ENCODE assay signal across 8 cellular contexts in the genomic region with DNA sequence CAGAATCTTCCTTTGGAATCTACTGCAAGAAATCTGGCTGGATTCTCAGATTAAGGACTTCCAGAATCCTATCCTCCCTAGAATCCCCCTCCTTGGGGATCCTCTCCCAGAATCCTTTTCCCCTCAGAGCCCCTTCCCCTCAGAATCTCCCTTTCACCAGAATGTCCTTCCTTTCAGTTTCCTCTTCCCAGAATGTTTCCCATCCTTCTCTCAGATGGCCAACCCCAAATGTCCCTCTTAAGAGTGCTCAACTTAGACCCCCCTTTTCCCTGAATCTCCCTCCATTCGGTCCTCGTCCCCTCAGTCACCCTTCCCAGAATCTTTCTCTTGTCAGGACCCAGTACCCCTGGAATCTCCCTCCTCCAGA. TPM values are rescaled to one million over a fixed set of nuclear protein-coding genes. Genes with fewer than 3 reads are reported as not detected.
A peak's percentile ranks its signal among the peaks of the same experiment; 100 is the strongest.
DNase-seq lines count a peak whose midpoint lies in the region; ATAC-seq, FAIRE-seq and TF ChIP-seq lines count a peak whose summit lies in the region.

No MANE protein-coding gene starts in this region.

- H3K4me1 Mint-ChIP-seq in activated naive CD4-positive, alpha-beta T cell treated with anti-CD3 and anti-CD28 coated beads, Interleukin-2, amount 50 U/mL, for 24 hours, result peaks cover 38% of the 10 kb centered on the region
- H3K4me1 Mint-ChIP-seq in memory B cell, result peaks cover 31% of the 10 kb centered on the region

- in situ Hi-C loops in K562 (cut with MboI), result no loop called here

- no peaks in the 10 kb centered on the region for H3K9me3 Mint-ChIP-seq in activated naive CD4-positive, alpha-beta T cell treated with anti-CD3 and anti-CD28 coated beads, Interleukin-2, amount 50 U/mL, for 24 hours
- no peaks in the 10 kb centered on the region for H3K9me3 Mint-ChIP-seq in memory B cell

- peak overlapping the region; percentile 82 for H3K4me2 ChIP-seq in K562 (ENCODE audit: insufficient read depth, low read length)

- 10% methylated on average over 2 of the region's 2 CpGs for WGBS in K562 (ENCODE audit: insufficient coverage, low coverage, missing lambda C conversion rate)
- 12 to 15% methylated on average over 2 of the region's 2 CpGs for WGBS in upper lobe of left lung, 2 donors

- H3K36me3 Mint-ChIP-seq in activated naive CD4-positive, alpha-beta T cell treated with anti-CD3 and anti-CD28 coated beads, Interleukin-2, amount 50 U/mL, for 24 hours, result peaks cover 20% of the 10 kb centered on the region
- peaks cover 13% of the 10 kb centered on the region for H3K36me3 Mint-ChIP-seq in memory B cell

- H3K27me3 Mint-ChIP-seq in activated naive CD4-positive, alpha-beta T cell treated with anti-CD3 and anti-CD28 coated beads, Interleukin-2, amount 50 U/mL, for 24 hours, result no peaks in the 10 kb centered on the region
- no peaks in the 10 kb centered on the region for H3K27me3 Mint-ChIP-seq in memory B cell

- H3K4me3 ChIP-seq in K562 (peak overlapping the region; percentile 100), upper lobe of left lung (peak overlapping the region; percentile 31 to 98 (median 89))

- ATAC-seq in K562 (no peak), memory B cell (ENCODE audit: low read depth) (no peak), upper lobe of left lung (ENCODE audit: low FRiP score in 2 of 2) (no peak), HG03565 (IDR thresholded peaks at IDR 0.05; ENCODE audit: unreplicated experiment) (no peak), HG03108 (IDR thresholded peaks at IDR 0.05; ENCODE audit: unreplicated experiment) (no peak), GM21619 (IDR thresholded peaks at IDR 0.05; ENCODE audit: unreplicated experiment) (no peak)

- H3K27ac ChIP-seq in K562 (ENCODE audit: extremely low read depth, low read depth, low read length), result peak overlapping the region; percentile 54
- H3K27ac ChIP-seq in upper lobe of left lung, result peak overlapping the region; percentile 88 to 94 (median 92)

- CTCF ChIA-PET in K562 (lab: Yijun Ruan, JAX; ENCODE audit: low intra/inter-chr PET ratio), result no interaction called here

- H3K27ac Mint-ChIP-seq in activated naive CD4-positive, alpha-beta T cell treated with anti-CD3 and anti-CD28 coated beads, Interleukin-2, amount 50 U/mL, for 24 hours, result peak overlapping the region; percentile 100
- peak overlapping the region; percentile 98 for H3K27ac Mint-ChIP-seq in memory B cell

- peak overlapping the region; percentile 54 for H2AFZ ChIP-seq in K562 (ENCODE audit: low read depth, low read length)

- H3K79me2 ChIP-seq in K562 (ENCODE audit: control insufficient read depth, insufficient read depth, low read length), result peaks cover 32% of the 10 kb centered on the region

- H3K27me3 ChIP-seq in K562 (ENCODE audit: control insufficient read depth in 2 of 2, insufficient read depth in 2 of 2, low read length in 2 of 2), result no peaks in the 10 kb centered on the region
- H3K27me3 ChIP-seq in upper lobe of left lung, result no peaks in the 10 kb centered on the region

- TF ChIP-seq POLR2A in K562 (conservative IDR thresholded peaks at IDR 0.05) (no peak), upper lobe of left lung (IDR thresholded peaks at IDR 0.05) (no peak)

- POLR2A ChIA-PET in K562 (lab: Yijun Ruan, JAX), result interaction anchor here (0.6 to 6.2 kb wide), 50 partner anchors 8 to 981 kb away, joined by 3 to 141 read pairs (median 4); partner anchors contain the start of genes DYRK1B, EID2B, MED29 and PAF1

- peak overlapping the region; percentile 81 to 99; a peak in 3 of 4 replicates for H3K9ac ChIP-seq in K562 (ENCODE audit: insufficient read depth in 1 of 2, low read depth in 2 of 2, low read length in 2 of 2)

- peaks cover 37% of the 10 kb centered on the region for H3K36me3 ChIP-seq in K562 (ENCODE audit: control insufficient read depth, insufficient read depth, low read length)
- H3K36me3 ChIP-seq in upper lobe of left lung, result peaks cover 20 to 34% (median 30%) of the 10 kb centered on the region in 4 donors

- H3K4me1 ChIP-seq in K562 (replicated peaks in 1 of 2; ENCODE audit: control insufficient read depth in 2 of 2, insufficient read depth in 2 of 2, low read length in 2 of 2), result peaks cover 19 to 23% of the 10 kb centered on the region in 2 experiments
- peaks cover 27 to 47% (median 35%) of the 10 kb centered on the region in 4 donors for H3K4me1 ChIP-seq in upper lobe of left lung

- TF ChIP-seq EP300 in K562 (IDR thresholded peaks at IDR 0.05; ENCODE audit: low read length) (no peak), upper lobe of left lung (IDR thresholded peaks at IDR 0.05) (no peak)

- no peaks in the 10 kb centered on the region for H3K9me1 ChIP-seq in K562 (ENCODE audit: control insufficient read depth, insufficient read depth, low read length)

- intact Hi-C loops in K562 (cut with micrococcal nuclease), result no loop called here

- H4K20me1 ChIP-seq in K562 (replicated peaks; ENCODE audit: control insufficient read depth, insufficient read depth, low read length), result peaks cover 21% of the 10 kb centered on the region

- no peak for DNase-seq in activated naive CD4-positive, alpha-beta T cell (lab: John Stamatoyannopoulos, UW)
- no peak for DNase-seq in K562 (ENCODE audit: extremely low read depth in 1 of 4, low spot score in 3 of 4)
- DNase-seq in memory B cell (ENCODE audit: low spot score in 2 of 2), result no peak
- no peak for DNase-seq in upper lobe of left lung

- TF ChIP-seq CTCF in K562 (IDR thresholded peaks at IDR 0.05 in 2 of 3, conservative IDR thresholded peaks at IDR 0.05 in 1 of 3; ENCODE audit: insufficient read depth in 2 of 3, low read depth in 1 of 3, low read length in 3 of 3), result no peak
- no peak for TF ChIP-seq CTCF in upper lobe of left lung (IDR thresholded peaks at IDR 0.05)

- H3K9me3 ChIP-seq in K562 (replicated peaks; ENCODE audit: control insufficient read depth, insufficient read depth, low read depth, low read length) (no peaks in the 10 kb centered on the region), upper lobe of left lung (no peaks in the 10 kb centered on the region)

- TSS peak; percentile 99 for BruUV-seq in K562 (replicated peaks; lab: Mats Ljungman, UMichigan)

- peak overlapping the region; percentile 99 for H3K4me3 Mint-ChIP-seq in activated naive CD4-positive, alpha-beta T cell treated with anti-CD3 and anti-CD28 coated beads, Interleukin-2, amount 50 U/mL, for 24 hours
- H3K4me3 Mint-ChIP-seq in memory B cell, result peak overlapping the region; percentile 99

- FAIRE-seq in K562 (lab: Jason Lieb, UNC), result no peak

- no peak for TF ChIP-seq RAD21 in K562 (CRISPR knock-in tag; conservative IDR thresholded peaks at IDR 0.05 in 1 of 2, IDR thresholded peaks at IDR 0.05 in 1 of 2)

RNA-seq across cellular contexts. Expression of gene RPS16, which starts 0.6 kb away (rescaled TPM):
- 222 and 453 TPM in 2 replicates for total RNA-seq in K562 (2011; cell fraction: chromatin; rRNA removed; ENCODE audit: low replicate concordance)
- 784 and 1,002 TPM in 2 replicates for total RNA-seq in K562 (2011; cell fraction: nucleolus; rRNA removed)
- total RNA-seq in K562 (2011; cell fraction: nucleoplasm; rRNA removed), result 878 and 1,583 TPM in 2 replicates
- total RNA-seq in K562 (2014; rRNA removed) (2,011 and 2,125 TPM in 2 replicates), K562 (2014; rRNA removed; fragmentation: Illumina TruSeq; extraction: Trizol) (82.6 and 146 TPM in 2 replicates), K562 (2015; rRNA removed; fragmentation: Illumina TruSeq; extraction: Trizol) (114 and 137 TPM in 2 replicates), K562 (2021) (3,072 and 3,267 TPM in 2 replicates), upper lobe of left lung (1,000 to 10,000 TPM in 4 of 6 donors, 100 to 1,000 TPM in 2; 634 to 2,303 (median 1,625) TPM)
- polyA plus RNA-seq in K562 (2011; rRNA removed) (1,618 and 2,255 TPM in 2 replicates), K562 (2014; fragmentation: Illumina TruSeq; extraction: Trizol) (2,204 and 2,973 TPM in 2 replicates), K562 (2014; fragmentation: Nextera tagmentation; extraction: Ambion mirVana) (1,000 to 10,000 TPM; 2,545 to 3,175 TPM), K562 (2014; rRNA removed) (3,400 and 3,671 TPM in 2 replicates)
- 6,767 and 7,935 TPM in 2 replicates for polyA plus RNA-seq in K562 (2011; cell fraction: cytosol; rRNA removed)
- polyA plus RNA-seq in K562 (2011; cell fraction: nucleus; rRNA removed), result 1,399 and 1,697 TPM in 2 replicates
- 3,974 and 4,107 TPM in 2 replicates for polyA plus RNA-seq in K562 (2012)
- polyA minus RNA-seq in K562 (2011; rRNA and poly(A)+ RNA removed), result 1,356 and 1,489 TPM in 2 replicates
- 1,901 and 2,445 TPM in 2 replicates for polyA minus RNA-seq in K562 (2011; cell fraction: cytosol; rRNA and poly(A)+ RNA removed)
- 274 and 520 TPM in 2 replicates for polyA minus RNA-seq in K562 (2011; cell fraction: nucleus; rRNA and poly(A)+ RNA removed)

RNA-seq across cellular contexts. Expression of gene SUPT5H, which starts 9.0 kb away (rescaled TPM):
- total RNA-seq in K562 (2011; cell fraction: chromatin; rRNA removed; ENCODE audit: low replicate concordance), result 330 and 539 TPM in 2 replicates
- 230 and 249 TPM in 2 replicates for total RNA-seq in K562 (2011; cell fraction: nucleolus; rRNA removed)
- 271 and 280 TPM in 2 replicates for total RNA-seq in K562 (2011; cell fraction: nucleoplasm; rRNA removed)
- total RNA-seq in K562 (2014; rRNA removed), result 64.1 and 68.6 TPM in 2 replicates
- 29.4 and 34.5 TPM in 2 replicates for total RNA-seq in K562 (2014; rRNA removed; fragmentation: Illumina TruSeq; extraction: Trizol)
- total RNA-seq in K562 (2015; rRNA removed; fragmentation: Illumina TruSeq; extraction: Trizol), result 35.9 and 36.9 TPM in 2 replicates
- 73.4 and 85.9 TPM in 2 replicates for total RNA-seq in K562 (2021)
- 27.6 and 58.9 TPM in 2 replicates for polyA plus RNA-seq in K562 (2011; rRNA removed)
- polyA plus RNA-seq in K562 (2011; cell fraction: cytosol; rRNA removed), result 37.3 and 38.8 TPM in 2 replicates
- 208 and 227 TPM in 2 replicates for polyA plus RNA-seq in K562 (2011; cell fraction: nucleus; rRNA removed)
- 93.1 and 112 TPM in 2 replicates for polyA plus RNA-seq in K562 (2012)
- polyA plus RNA-seq in K562 (2014; fragmentation: Illumina TruSeq; extraction: Trizol), result 68.9 and 70.5 TPM in 2 replicates
- 10 to 100 TPM; 13.3 to 18.8 TPM for polyA plus RNA-seq in K562 (2014; fragmentation: Nextera tagmentation; extraction: Ambion mirVana)
- polyA plus RNA-seq in K562 (2014; rRNA removed), result 50.2 and 75.6 TPM in 2 replicates
- polyA minus RNA-seq in K562 (2011; rRNA and poly(A)+ RNA removed), result 37.0 and 51.5 TPM in 2 replicates
- 42.2 and 42.6 TPM in 2 replicates for polyA minus RNA-seq in K562 (2011; cell fraction: cytosol; rRNA and poly(A)+ RNA removed)
- 36.1 and 56.9 TPM in 2 replicates for polyA minus RNA-seq in K562 (2011; cell fraction: nucleus; rRNA and poly(A)+ RNA removed)
- 100 to 1,000 TPM in 4 of 6 donors, 10 to 100 TPM in 2; 94.9 to 183 (median 111) TPM for total RNA-seq in upper lobe of left lung

RNA-seq across cellular contexts. Expression of gene PLEKHG2, which starts 23.9 kb away (rescaled TPM):
- 36.8 and 97.0 TPM in 2 replicates for total RNA-seq in K562 (2011; cell fraction: chromatin; rRNA removed; ENCODE audit: low replicate concordance)
- total RNA-seq in K562 (2011; cell fraction: nucleolus; rRNA removed), result 44.7 and 54.0 TPM in 2 replicates
- 35.4 and 61.8 TPM in 2 replicates for total RNA-seq in K562 (2011; cell fraction: nucleoplasm; rRNA removed)
- total RNA-seq in K562 (2014; rRNA removed), result 9.8 and 17.1 TPM in 2 replicates
- 5.9 and 6.8 TPM in 2 replicates for total RNA-seq in K562 (2014; rRNA removed; fragmentation: Illumina TruSeq; extraction: Trizol)
- 8.1 and 11.4 TPM in 2 replicates for total RNA-seq in K562 (2015; rRNA removed; fragmentation: Illumina TruSeq; extraction: Trizol)
- total RNA-seq in K562 (2021), result 41.1 and 45.7 TPM in 2 replicates
- 5.4 and 8.5 TPM in 2 replicates for polyA plus RNA-seq in K562 (2011; rRNA removed)
- polyA plus RNA-seq in K562 (2011; cell fraction: cytosol; rRNA removed), result 4.2 and 6.3 TPM in 2 replicates
- 32.9 and 103 TPM in 2 replicates for polyA plus RNA-seq in K562 (2011; cell fraction: nucleus; rRNA removed)
- polyA plus RNA-seq in K562 (2012), result 22.1 and 34.0 TPM in 2 replicates
- 18.6 and 27.7 TPM in 2 replicates for polyA plus RNA-seq in K562 (2014; fragmentation: Illumina TruSeq; extraction: Trizol)
- polyA plus RNA-seq in K562 (2014; fragmentation: Nextera tagmentation; extraction: Ambion mirVana), result 1 to 10 TPM in 1 of 2 experiments, under 1 TPM in 1; 0.98 to 3.0 TPM
- 14.9 and 18.0 TPM in 2 replicates for polyA plus RNA-seq in K562 (2014; rRNA removed)
- polyA minus RNA-seq in K562 (2011; rRNA and poly(A)+ RNA removed), result 2.7 TPM in 2 replicates
- 15.3 and 25.7 TPM in 2 replicates for polyA minus RNA-seq in K562 (2011; cell fraction: cytosol; rRNA and poly(A)+ RNA removed)
- 14.0 and 19.9 TPM in 2 replicates for polyA minus RNA-seq in K562 (2011; cell fraction: nucleus; rRNA and poly(A)+ RNA removed)
- 10 to 100 TPM; 15.8 to 48.1 (median 29.0) TPM for total RNA-seq in upper lobe of left lung

RNA-seq across cellular contexts. Expression of gene ZFP36, which starts 29.7 kb away (rescaled TPM):
- 9.5 and 19.1 TPM in 2 replicates for total RNA-seq in K562 (2011; cell fraction: chromatin; rRNA removed; ENCODE audit: low replicate concordance)
- 17.8 and 18.8 TPM in 2 replicates for total RNA-seq in K562 (2011; cell fraction: nucleolus; rRNA removed)
- 15.0 and 15.3 TPM in 2 replicates for total RNA-seq in K562 (2011; cell fraction: nucleoplasm; rRNA removed)
- 3.5 and 7.1 TPM in 2 replicates for total RNA-seq in K562 (2014; rRNA removed)
- 1.8 and 2.8 TPM in 2 replicates for total RNA-seq in K562 (2014; rRNA removed; fragmentation: Illumina TruSeq; extraction: Trizol)
- total RNA-seq in K562 (2015; rRNA removed; fragmentation: Illumina TruSeq; extraction: Trizol), result 3.7 and 3.8 TPM in 2 replicates
- 17.1 and 20.1 TPM in 2 replicates for total RNA-seq in K562 (2021)
- 1.0 and 2.0 TPM in 2 replicates for polyA plus RNA-seq in K562 (2011; rRNA removed)
- 1.8 and 3.0 TPM in 2 replicates for polyA plus RNA-seq in K562 (2011; cell fraction: cytosol; rRNA removed)
- polyA plus RNA-seq in K562 (2011; cell fraction: nucleus; rRNA removed), result 12.7 and 20.7 TPM in 2 replicates
- 14.4 and 28.7 TPM in 2 replicates for polyA plus RNA-seq in K562 (2012)
- polyA plus RNA-seq in K562 (2014; fragmentation: Illumina TruSeq; extraction: Trizol), result 12.5 and 13.4 TPM in 2 replicates
- polyA plus RNA-seq in K562 (2014; fragmentation: Nextera tagmentation; extraction: Ambion mirVana), result 1 to 10 TPM; 1.3 to 1.5 TPM
- polyA plus RNA-seq in K562 (2014; rRNA removed), result 9.2 and 9.5 TPM in 2 replicates
- 0.63 and 0.66 TPM in 2 replicates for polyA minus RNA-seq in K562 (2011; rRNA and poly(A)+ RNA removed)
- polyA minus RNA-seq in K562 (2011; cell fraction: cytosol; rRNA and poly(A)+ RNA removed), result 6.1 and 7.0 TPM in 2 replicates
- polyA minus RNA-seq in K562 (2011; cell fraction: nucleus; rRNA and poly(A)+ RNA removed), result 11.0 and 12.8 TPM in 2 replicates
- total RNA-seq in upper lobe of left lung, result 100 to 1,000 TPM; 195 to 525 (median 238) TPM

RNA-seq across cellular contexts. Expression of gene TIMM50, which starts 44.3 kb away (rescaled TPM):
- 133 and 241 TPM in 2 replicates for total RNA-seq in K562 (2011; cell fraction: chromatin; rRNA removed; ENCODE audit: low replicate concordance)
- 181 and 193 TPM in 2 replicates for total RNA-seq in K562 (2011; cell fraction: nucleolus; rRNA removed)
- 161 and 168 TPM in 2 replicates for total RNA-seq in K562 (2011; cell fraction: nucleoplasm; rRNA removed)
- total RNA-seq in K562 (2014; rRNA removed), result 221 and 239 TPM in 2 replicates
- 81.4 and 94.9 TPM in 2 replicates for total RNA-seq in K562 (2014; rRNA removed; fragmentation: Illumina TruSeq; extraction: Trizol)
- 145 and 148 TPM in 2 replicates for total RNA-seq in K562 (2015; rRNA removed; fragmentation: Illumina TruSeq; extraction: Trizol)
- total RNA-seq in K562 (2021), result 214 and 221 TPM in 2 replicates
- 166 and 170 TPM in 2 replicates for polyA plus RNA-seq in K562 (2011; rRNA removed)
- 245 and 333 TPM in 2 replicates for polyA plus RNA-seq in K562 (2011; cell fraction: cytosol; rRNA removed)
- 158 and 195 TPM in 2 replicates for polyA plus RNA-seq in K562 (2011; cell fraction: nucleus; rRNA removed)
- 135 and 190 TPM in 2 replicates for polyA plus RNA-seq in K562 (2012)
- 157 and 181 TPM in 2 replicates for polyA plus RNA-seq in K562 (2014; fragmentation: Illumina TruSeq; extraction: Trizol)
- polyA plus RNA-seq in K562 (2014; fragmentation: Nextera tagmentation; extraction: Ambion mirVana), result 10 to 100 TPM; 28.3 to 55.4 TPM
- polyA plus RNA-seq in K562 (2014; rRNA removed), result 221 and 228 TPM in 2 replicates
- polyA minus RNA-seq in K562 (2011; rRNA and poly(A)+ RNA removed), result 114 and 139 TPM in 2 replicates
- 106 and 111 TPM in 2 replicates for polyA minus RNA-seq in K562 (2011; cell fraction: cytosol; rRNA and poly(A)+ RNA removed)
- 45.2 and 70.6 TPM in 2 replicates for polyA minus RNA-seq in K562 (2011; cell fraction: nucleus; rRNA and poly(A)+ RNA removed)
- 10 to 100 TPM; 47.8 to 80.9 (median 54.4) TPM for total RNA-seq in upper lobe of left lung
